Comparison of ENCODE assay signal across 29 cellular contexts in the genomic region with DNA sequence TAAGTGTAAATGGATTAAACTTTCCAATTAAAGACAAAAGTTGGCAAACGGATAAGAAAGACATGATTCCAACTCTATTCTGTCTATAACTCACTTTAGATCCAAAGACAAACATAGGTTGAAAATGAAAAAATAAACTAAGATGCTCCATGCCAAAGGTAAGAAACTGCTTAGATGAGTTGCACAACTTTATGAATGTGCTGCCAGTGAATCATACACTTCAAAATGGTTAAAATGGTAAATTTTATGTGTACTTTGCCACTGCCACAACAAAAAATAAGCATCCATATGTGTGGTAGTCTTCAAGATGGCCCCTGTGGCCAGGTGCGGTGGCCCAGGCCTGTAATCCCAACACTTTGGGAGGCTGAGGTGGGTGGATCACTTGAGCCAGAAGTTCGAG.
"Had no signal": no experiment of that assay in that cellular context is flagged by ENCODE, and none has a peak within 500 bp of the region (broad histone marks: within the 10 kb centered on the region; RNA-seq: fewer than 3 reads in every experiment).

No MANE protein-coding gene starts in this region.

- H3K27ac ChIP-seq: adrenal gland, ascending aorta, breast epithelium, cardiac muscle cell, colonic mucosa, epithelial cell of prostate, esophagus squamous epithelium, heart left ventricle had no signal

- H3K4me3 Mint-ChIP-seq: activated CD4-positive, alpha-beta memory T cell treated with anti-CD3 and anti-CD28 coated beads for 36 hours; activated CD4-positive, alpha-beta T cell treated with anti-CD3 and anti-CD28 coated beads, Interleukin-2, amount 10 ng/mL, durations not matched to agents 24 days and 14 days; activated CD8-positive, alpha-beta memory T cell treated with anti-CD3 and anti-CD28 coated beads, Interleukin-2, amount 10 ng/mL, durations not matched to agents 7 days and 5 days; activated CD8-positive, alpha-beta T cell treated with anti-CD3 and anti-CD28 coated beads, Interleukin-2, amount 10 ng/mL, durations not matched to agents 7 days and 5 days; activated naive CD4-positive, alpha-beta T cell treated with anti-CD3 and anti-CD28 coated beads, Interleukin-2, amount 10 ng/mL, durations not matched to agents 7 days and 5 days; activated naive CD8-positive, alpha-beta T cell; brain had no signal

- H3K4me1 ChIP-seq: breast epithelium, colonic mucosa had no signal

- H3K4me3 ChIP-seq: adrenal gland, ascending aorta, breast epithelium, cardiac muscle cell, colonic mucosa, esophagus squamous epithelium, heart left ventricle had no signal

- ATAC-seq: activated CD8-positive, alpha-beta memory T cell treated with anti-CD3 and anti-CD28 coated beads, Interleukin-2, amount 10 ng/mL, durations not matched to agents 7 days and 5 days; activated CD8-positive, alpha-beta T cell treated with anti-CD3 and anti-CD28 coated beads, Interleukin-2, amount 10 ng/mL, durations not matched to agents 7 days and 5 days; heart left ventricle had no signal

- H3K27ac Mint-ChIP-seq: activated CD4-positive, alpha-beta memory T cell treated with anti-CD3 and anti-CD28 coated beads for 36 hours; activated CD4-positive, alpha-beta T cell treated with anti-CD3 and anti-CD28 coated beads, Interleukin-2, amount 10 ng/mL, durations not matched to agents 24 days and 14 days; activated CD8-positive, alpha-beta memory T cell treated with anti-CD3 and anti-CD28 coated beads, Interleukin-2, amount 10 ng/mL, durations not matched to agents 7 days and 5 days; activated CD8-positive, alpha-beta T cell treated with anti-CD3 and anti-CD28 coated beads, Interleukin-2, amount 10 ng/mL, durations not matched to agents 7 days and 5 days; activated naive CD4-positive, alpha-beta T cell treated with anti-CD3 and anti-CD28 coated beads, Interleukin-2, amount 10 ng/mL, durations not matched to agents 7 days and 5 days; activated naive CD8-positive, alpha-beta T cell; activated T-helper 2 cell treated with anti-CD3 and anti-CD28 coated beads, Interferon-gamma antibody, Interleukin-2, Interleukin-4, amounts not matched to agents 10 μg/mL and 5 μg/mL and 100 μg/mL, durations not matched to agents 14 hours and 24 hours and 36 hours; brain had no signal

- H3K27me3 Mint-ChIP-seq: activated CD4-positive, alpha-beta memory T cell treated with anti-CD3 and anti-CD28 coated beads for 36 hours; activated CD4-positive, alpha-beta T cell treated with anti-CD3 and anti-CD28 coated beads, Interleukin-2, amount 10 ng/mL, durations not matched to agents 24 days and 14 days; activated CD8-positive, alpha-beta memory T cell treated with anti-CD3 and anti-CD28 coated beads, Interleukin-2, amount 10 ng/mL, durations not matched to agents 7 days and 5 days; activated naive CD4-positive, alpha-beta T cell treated with anti-CD3 and anti-CD28 coated beads, Interleukin-2, amount 10 ng/mL, durations not matched to agents 7 days and 5 days; activated naive CD8-positive, alpha-beta T cell; brain had no signal

- H3K27me3 ChIP-seq: adrenal gland, ascending aorta, breast epithelium, cardiac muscle cell, colonic mucosa, esophagus squamous epithelium, heart left ventricle had no signal

- FAIRE-seq: endometrium, endothelial cell of umbilical vein, frontal cortex had no signal

- H3K9me3 ChIP-seq: adrenal gland, ascending aorta, breast epithelium, colonic mucosa, esophagus squamous epithelium had no signal

- H3K36me3 ChIP-seq: adrenal gland, ascending aorta, breast epithelium, cardiac muscle cell, colonic mucosa had no signal

- DNase-seq: activated CD4-positive, alpha-beta memory T cell treated with anti-CD3 and anti-CD28 coated beads for 36 hours; activated CD4-positive, alpha-beta T cell treated with anti-CD3 and anti-CD28 coated beads for 1 hour; activated CD4-positive, alpha-beta T cell treated with anti-CD3 and anti-CD28 coated beads, Interleukin-2, amount 10 ng/mL, durations not matched to agents 24 days and 14 days; activated CD4-positive, CD25-positive, alpha-beta regulatory T cell; activated CD8-positive, alpha-beta memory T cell treated with anti-CD3 and anti-CD28 coated beads, Interleukin-2, amount 10 ng/mL, durations not matched to agents 7 days and 5 days; activated CD8-positive, alpha-beta memory T cell treated with anti-CD3 and anti-CD28 coated beads, Interleukin-2, amount 50 U/mL, for 4 hours; activated CD8-positive, alpha-beta T cell treated with anti-CD3 and anti-CD28 coated beads, Interleukin-2, amount 10 ng/mL, durations not matched to agents 7 days and 5 days; activated effector memory CD4-positive, alpha-beta T cell treated with anti-CD3 and anti-CD28 coated beads, Interleukin-2, amount 50 U/mL, for 16 hours; activated naive CD4-positive, alpha-beta T cell treated with anti-CD3 and anti-CD28 coated beads, Interleukin-2, amount 10 ng/mL, durations not matched to agents 7 days and 5 days; activated T-cell treated with anti-CD3 and anti-CD28 coated beads, Interleukin-2, amount 50 U/mL, for 1 hour; adrenal gland; central memory CD4-positive, alpha-beta T cell; cerebellar nuclear complex; colonic mucosa; effector CD8-positive, alpha-beta T cell; esophagus squamous epithelium; glutamatergic neuron; heart left ventricle; T-helper 2 cell had no signal
